8 cellular contexts compared by ENCODE assay signal in the genomic region with DNA sequence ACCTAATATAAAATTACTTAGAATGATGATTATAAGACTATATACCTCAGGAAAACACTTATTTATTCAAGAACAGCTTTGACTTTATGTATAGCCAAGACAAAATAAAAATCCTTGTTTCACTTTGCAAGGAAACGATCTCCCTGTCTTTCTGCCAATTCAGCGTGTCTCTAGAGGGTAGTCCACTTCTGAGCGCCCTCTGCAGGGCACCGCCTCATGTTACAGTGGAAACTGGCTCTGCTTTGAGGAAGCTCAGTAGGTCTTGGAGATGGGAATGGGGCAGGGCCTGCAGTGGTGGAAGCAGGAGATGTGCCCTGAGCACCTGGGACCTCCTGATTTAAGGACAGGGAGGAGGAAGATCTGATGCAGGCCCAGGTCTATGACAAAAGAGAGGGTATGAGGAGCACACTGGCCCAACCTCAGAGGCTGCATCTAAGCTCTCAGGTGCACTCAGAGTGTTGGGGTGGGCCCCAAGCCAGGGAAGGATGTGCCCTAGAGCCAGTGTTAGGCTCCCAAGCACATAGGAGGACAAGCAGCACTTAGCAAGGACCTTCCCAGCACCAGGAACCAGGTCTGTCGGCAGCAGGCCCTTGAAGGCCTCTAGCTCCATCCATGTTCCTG.
DNase-seq lines count a peak whose midpoint lies in the region; TF ChIP-seq lines count a peak whose summit lies in the region.

No MANE protein-coding gene starts in this region.

- TF ChIP-seq CTCF in chondrocyte (IDR thresholded peaks at IDR 0.05) (peak; percentile 78), nephron progenitor cell (IDR thresholded peaks at IDR 0.05) (peak; percentile 49)

- no peaks in the 10 kb centered on the region for H3K36me3 Mint-ChIP-seq in activated CD4-positive, alpha-beta T cell treated with anti-CD3 and anti-CD28 coated beads, Interleukin-2, amount 10 ng/mL, durations not matched to agents 7 days and 5 days (ENCODE audit: low read depth)
- H3K36me3 Mint-ChIP-seq in chondrocyte (ENCODE audit: low read depth) (peaks cover 4% of the 10 kb centered on the region), nephron progenitor cell (ENCODE audit: low read depth) (no peaks in the 10 kb centered on the region)

- POLR2A ChIA-PET in activated CD4-positive, alpha-beta T cell treated with anti-CD3 and anti-CD28 coated beads, Interleukin-2, amount 10 ng/mL, durations not matched to agents 7 days and 5 days (lab: Charles Lee): no interaction called here

- no peaks in the 10 kb centered on the region for H3K27me3 Mint-ChIP-seq in activated CD4-positive, alpha-beta T cell treated with anti-CD3 and anti-CD28 coated beads, Interleukin-2, amount 10 ng/mL, durations not matched to agents 7 days and 5 days
- H3K27me3 Mint-ChIP-seq in chondrocyte (ENCODE audit: low read depth): no peaks in the 10 kb centered on the region
- H3K27me3 Mint-ChIP-seq in nephron progenitor cell (ENCODE audit: low read depth, poor library complexity): peaks cover 6% of the 10 kb centered on the region

- DNase-seq in activated CD4-positive, alpha-beta T cell treated with anti-CD3 and anti-CD28 coated beads for 48 hours: peak; percentile 21
- no peak for DNase-seq in activated CD4-positive, alpha-beta T cell treated with anti-CD3 and anti-CD28 coated beads, Interleukin-2, amount 10 ng/mL, durations not matched to agents 7 days and 5 days
- DNase-seq in NCI-H748 (lab: John Stamatoyannopoulos, UW; ENCODE audit: unreplicated experiment) (peak; percentile 48), chondrocyte (ENCODE audit: low spot score) (no peak), nephron progenitor cell (peak; percentile 45), substantia nigra (lab: John Stamatoyannopoulos, UW) (no peak), NCI-H1105 (lab: John Stamatoyannopoulos, UW) (no peak)
- DNase-seq in stimulated activated CD4-positive, alpha-beta T cell treated with anti-CD3 and anti-CD28 coated beads, Interleukin-4, amount 100 ng/mL, for 1 hour: no peak

- H3K27ac Mint-ChIP-seq in activated CD4-positive, alpha-beta T cell treated with anti-CD3 and anti-CD28 coated beads, Interleukin-2, amount 10 ng/mL, durations not matched to agents 7 days and 5 days: no peak overlapping the region
- H3K27ac Mint-ChIP-seq in chondrocyte (ENCODE audit: unreplicated experiment): no peak overlapping the region
- H3K27ac Mint-ChIP-seq in nephron progenitor cell: no peak overlapping the region

- H3K4me3 Mint-ChIP-seq in activated CD4-positive, alpha-beta T cell treated with anti-CD3 and anti-CD28 coated beads, Interleukin-2, amount 10 ng/mL, durations not matched to agents 7 days and 5 days: no peak overlapping the region
- H3K4me3 Mint-ChIP-seq in chondrocyte (ENCODE audit: unreplicated experiment): no peak overlapping the region
- no peak overlapping the region for H3K4me3 Mint-ChIP-seq in nephron progenitor cell

- H3K27ac ChIP-seq in substantia nigra (ENCODE audit: low read depth, low read length, poor library complexity, severe bottlenecking): no peak overlapping the region

- CTCF ChIA-PET in activated CD4-positive, alpha-beta T cell treated with anti-CD3 and anti-CD28 coated beads, Interleukin-2, amount 10 ng/mL, durations not matched to agents 7 days and 5 days (lab: Charles Lee): no interaction called here

- H3K4me1 Mint-ChIP-seq in activated CD4-positive, alpha-beta T cell treated with anti-CD3 and anti-CD28 coated beads, Interleukin-2, amount 10 ng/mL, durations not matched to agents 7 days and 5 days: no peaks in the 10 kb centered on the region
- H3K4me1 Mint-ChIP-seq in chondrocyte (ENCODE audit: low read depth) (peaks cover 8% of the 10 kb centered on the region), nephron progenitor cell (no peaks in the 10 kb centered on the region)

- no peaks in the 10 kb centered on the region for H3K9me3 Mint-ChIP-seq in activated CD4-positive, alpha-beta T cell treated with anti-CD3 and anti-CD28 coated beads, Interleukin-2, amount 10 ng/mL, durations not matched to agents 7 days and 5 days
- peaks cover 8% of the 10 kb centered on the region for H3K9me3 Mint-ChIP-seq in chondrocyte (ENCODE audit: low read depth)
- H3K9me3 Mint-ChIP-seq in nephron progenitor cell: no peaks in the 10 kb centered on the region

Comparison
In these comparisons a context has a peak if more than half of its experiments do, and no peak if none do; other contexts are left out.
1. DNase-seq: peak in activated CD4-positive, alpha-beta T cell treated with anti-CD3 and anti-CD28 coated beads for 48 hours (single experiment), NCI-H748 (single experiment) and nephron progenitor cell (single experiment); none in activated CD4-positive, alpha-beta T cell treated with anti-CD3 and anti-CD28 coated beads, Interleukin-2, amount 10 ng/mL, durations not matched to agents 7 days and 5 days (single experiment), chondrocyte (single experiment), substantia nigra (0 of 49), NCI-H1105 (single experiment) and stimulated activated CD4-positive, alpha-beta T cell treated with anti-CD3 and anti-CD28 coated beads, Interleukin-4, amount 100 ng/mL, for 1 hour (single experiment).